17 cellular contexts compared by ENCODE assay signal in genomic region chr17:20797292-20797691, GRCh38.
A peak's percentile ranks its signal among the peaks of the same experiment; 100 is the strongest.
DNase-seq lines count a peak whose midpoint lies in the region; ATAC-seq and TF ChIP-seq lines count a peak whose summit lies in the region.
"Had no signal": no experiment of that assay in that cellular context is flagged by ENCODE, and none has a peak within 500 bp of the region (broad histone marks: within the 10 kb centered on the region; RNA-seq: fewer than 3 reads in every experiment).

No MANE protein-coding gene starts in this region.

- TF ChIP-seq CTCF in left ventricle myocardium inferior (IDR thresholded peaks at IDR 0.05; ENCODE audit: borderline replicate concordance) = no peak

- POLR2A ChIA-PET in activated CD4-positive, alpha-beta memory T cell treated with anti-CD3 and anti-CD28 coated beads for 36 hours (lab: Charles Lee) = no interaction called here
- POLR2A ChIA-PET in activated naive CD8-positive, alpha-beta T cell treated with anti-CD3 and anti-CD28 coated beads, Interleukin-2, amount 10 ng/mL, durations not matched to agents 7 days and 5 days (lab: Charles Lee) = no interaction called here

- no peaks in the 10 kb centered on the region for H3K9me3 ChIP-seq in left ventricle myocardium inferior (replicated peaks)

- no peak overlapping the region for H3K27ac ChIP-seq in left ventricle myocardium inferior (replicated peaks)
- H3K27ac ChIP-seq: BLaER1 had no signal

- CTCF ChIA-PET in activated CD4-positive, alpha-beta memory T cell treated with anti-CD3 and anti-CD28 coated beads for 36 hours (lab: Charles Lee) = no interaction called here

- H3K27ac Mint-ChIP-seq in activated CD4-positive, alpha-beta T cell treated with anti-CD3 and anti-CD28 coated beads, Interleukin-2, amount 10 ng/mL, durations not matched to agents 24 days and 14 days = peak overlapping the region; percentile 86
- H3K27ac Mint-ChIP-seq in activated CD4-positive, alpha-beta memory T cell treated with anti-CD3 and anti-CD28 coated beads for 36 hours = peak overlapping the region; percentile 53
- peak overlapping the region; percentile 92 for H3K27ac Mint-ChIP-seq in activated naive CD8-positive, alpha-beta T cell treated with anti-CD3 and anti-CD28 coated beads, Interleukin-2, amount 10 ng/mL, durations not matched to agents 7 days and 5 days
- H3K27ac Mint-ChIP-seq in natural killer cell treated with Interleukin-12 subunit alpha and Interleukin-12 subunit beta and Interleukin-15 and Interleukin-18, amount 100 ng/mL, for 72 hours = peak overlapping the region; percentile 71 to 77
- H3K27ac Mint-ChIP-seq: CD8-positive, alpha-beta T cell; H9; IgD-negative memory B cell had no signal

- H3K4me1 ChIP-seq in left ventricle myocardium inferior = no peaks in the 10 kb centered on the region

- intact Hi-C loops in activated CD4-positive, alpha-beta T cell treated with anti-CD3 and anti-CD28 coated beads, Interleukin-2, amount 10 ng/mL, durations not matched to agents 24 days and 14 days (cut with micrococcal nuclease) = no loop called here
- intact Hi-C loops in activated CD4-positive, alpha-beta memory T cell treated with anti-CD3 and anti-CD28 coated beads for 36 hours (cut with micrococcal nuclease) = no loop called here
- intact Hi-C loops in left ventricle myocardium inferior (cut with micrococcal nuclease) = no loop called here

- peak overlapping the region; percentile 52 for H3K4me3 Mint-ChIP-seq in activated CD4-positive, alpha-beta T cell treated with anti-CD3 and anti-CD28 coated beads, Interleukin-2, amount 10 ng/mL, durations not matched to agents 24 days and 14 days
- no peak overlapping the region for H3K4me3 Mint-ChIP-seq in activated CD4-positive, alpha-beta memory T cell treated with anti-CD3 and anti-CD28 coated beads for 36 hours
- peak overlapping the region; percentile 69 for H3K4me3 Mint-ChIP-seq in activated naive CD8-positive, alpha-beta T cell treated with anti-CD3 and anti-CD28 coated beads, Interleukin-2, amount 10 ng/mL, durations not matched to agents 7 days and 5 days
- H3K4me3 Mint-ChIP-seq in natural killer cell treated with Interleukin-12 subunit alpha and Interleukin-12 subunit beta and Interleukin-15 and Interleukin-18, amount 100 ng/mL, for 72 hours = peak overlapping the region; percentile 66
- H3K4me3 Mint-ChIP-seq: CD8-positive, alpha-beta T cell; H9; IgD-negative memory B cell had no signal

- H3K27me3 Mint-ChIP-seq in activated CD4-positive, alpha-beta T cell treated with anti-CD3 and anti-CD28 coated beads, Interleukin-2, amount 10 ng/mL, durations not matched to agents 24 days and 14 days = no peaks in the 10 kb centered on the region
- no peaks in the 10 kb centered on the region for H3K27me3 Mint-ChIP-seq in activated CD4-positive, alpha-beta memory T cell treated with anti-CD3 and anti-CD28 coated beads for 36 hours
- H3K27me3 Mint-ChIP-seq in activated naive CD8-positive, alpha-beta T cell treated with anti-CD3 and anti-CD28 coated beads, Interleukin-2, amount 10 ng/mL, durations not matched to agents 7 days and 5 days = peaks cover 6% of the 10 kb centered on the region
- H3K27me3 Mint-ChIP-seq in natural killer cell treated with Interleukin-12 subunit alpha and Interleukin-12 subunit beta and Interleukin-15 and Interleukin-18, amount 100 ng/mL, for 72 hours = no peaks in the 10 kb centered on the region
- H3K27me3 Mint-ChIP-seq: IgD-negative memory B cell had no signal

- H3K36me3 Mint-ChIP-seq in activated CD4-positive, alpha-beta T cell treated with anti-CD3 and anti-CD28 coated beads, Interleukin-2, amount 10 ng/mL, durations not matched to agents 24 days and 14 days (ENCODE audit: low read depth) = no peaks in the 10 kb centered on the region
- no peaks in the 10 kb centered on the region for H3K36me3 Mint-ChIP-seq in activated CD4-positive, alpha-beta memory T cell treated with anti-CD3 and anti-CD28 coated beads for 36 hours
- H3K36me3 Mint-ChIP-seq in activated naive CD8-positive, alpha-beta T cell treated with anti-CD3 and anti-CD28 coated beads, Interleukin-2, amount 10 ng/mL, durations not matched to agents 7 days and 5 days = no peaks in the 10 kb centered on the region
- no peaks in the 10 kb centered on the region for H3K36me3 Mint-ChIP-seq in natural killer cell treated with Interleukin-12 subunit alpha and Interleukin-12 subunit beta and Interleukin-15 and Interleukin-18, amount 100 ng/mL, for 72 hours
- H3K36me3 Mint-ChIP-seq: CD8-positive, alpha-beta T cell; IgD-negative memory B cell had no signal

- H3K4me1 Mint-ChIP-seq in activated CD4-positive, alpha-beta T cell treated with anti-CD3 and anti-CD28 coated beads, Interleukin-2, amount 10 ng/mL, durations not matched to agents 24 days and 14 days = peaks cover 13% of the 10 kb centered on the region
- peaks cover 11% of the 10 kb centered on the region for H3K4me1 Mint-ChIP-seq in activated CD4-positive, alpha-beta memory T cell treated with anti-CD3 and anti-CD28 coated beads for 36 hours (ENCODE audit: low read depth)
- peaks cover 22% of the 10 kb centered on the region for H3K4me1 Mint-ChIP-seq in activated naive CD8-positive, alpha-beta T cell treated with anti-CD3 and anti-CD28 coated beads, Interleukin-2, amount 10 ng/mL, durations not matched to agents 7 days and 5 days
- peaks cover 14 to 27% of the 10 kb centered on the region in 2 donors for H3K4me1 Mint-ChIP-seq in natural killer cell treated with Interleukin-12 subunit alpha and Interleukin-12 subunit beta and Interleukin-15 and Interleukin-18, amount 100 ng/mL, for 72 hours (ENCODE audit: low read depth in 2 of 2)
- H3K4me1 Mint-ChIP-seq: H9 had no signal

- no peak overlapping the region for H3K4me3 ChIP-seq in left ventricle myocardium inferior
- H3K4me3 ChIP-seq: BLaER1 had no signal

- peak; percentile 65 for DNase-seq in activated CD4-positive, alpha-beta T cell treated with anti-CD3 and anti-CD28 coated beads, Interleukin-2, amount 10 ng/mL, durations not matched to agents 24 days and 14 days
- DNase-seq in activated CD4-positive, alpha-beta T cell treated with anti-CD3 and anti-CD28 coated beads for 1 hour = no peak
- no peak for DNase-seq in activated CD4-positive, alpha-beta memory T cell treated with anti-CD3 and anti-CD28 coated beads for 36 hours
- no peak for DNase-seq in activated naive CD8-positive, alpha-beta T cell treated with anti-CD3 and anti-CD28 coated beads, Interleukin-2, amount 10 ng/mL, durations not matched to agents 7 days and 5 days
- DNase-seq in natural killer cell treated with Interleukin-12 subunit alpha and Interleukin-12 subunit beta and Interleukin-15 and Interleukin-18, amount 100 ng/mL, for 72 hours (ENCODE audit: low spot score) = no peak
- no peak for DNase-seq in left ventricle myocardium inferior
- no peak for DNase-seq in EL
- no peak for DNase-seq in NCI-H2196 treated with DMSO at 0.1 percent for 48 hours (lab: John Stamatoyannopoulos, UW; ENCODE audit: unreplicated experiment)
- DNase-seq: CD8-positive, alpha-beta T cell; H9; Kasumi-1; MM.1S; NCI-H1092 treated with DMSO at 0.1 percent for 48 hours; NCI-H2081 treated with DMSO at 0.1 percent for 48 hours; NCI-H524 had no signal

- H3K9me3 Mint-ChIP-seq in activated CD4-positive, alpha-beta T cell treated with anti-CD3 and anti-CD28 coated beads, Interleukin-2, amount 10 ng/mL, durations not matched to agents 24 days and 14 days = no peaks in the 10 kb centered on the region
- no peaks in the 10 kb centered on the region for H3K9me3 Mint-ChIP-seq in activated CD4-positive, alpha-beta memory T cell treated with anti-CD3 and anti-CD28 coated beads for 36 hours
- no peaks in the 10 kb centered on the region for H3K9me3 Mint-ChIP-seq in activated naive CD8-positive, alpha-beta T cell treated with anti-CD3 and anti-CD28 coated beads, Interleukin-2, amount 10 ng/mL, durations not matched to agents 7 days and 5 days
- H3K9me3 Mint-ChIP-seq in natural killer cell treated with Interleukin-12 subunit alpha and Interleukin-12 subunit beta and Interleukin-15 and Interleukin-18, amount 100 ng/mL, for 72 hours = no peaks in the 10 kb centered on the region
- H3K9me3 Mint-ChIP-seq: CD8-positive, alpha-beta T cell; H9; IgD-negative memory B cell had no signal

- ATAC-seq in activated naive CD8-positive, alpha-beta T cell treated with anti-CD3 and anti-CD28 coated beads, Interleukin-2, amount 10 ng/mL, durations not matched to agents 7 days and 5 days (ENCODE audit: low read depth) = peak; percentile 91
- ATAC-seq in natural killer cell treated with Interleukin-12 subunit alpha and Interleukin-12 subunit beta and Interleukin-15 and Interleukin-18, amount 100 ng/mL, for 72 hours = peak in 1 of 2 donors; percentile 84
- ATAC-seq: CD8-positive, alpha-beta T cell had no signal

- H3K27me3 ChIP-seq in left ventricle myocardium inferior (ENCODE audit: low read depth) = peaks cover 30% of the 10 kb centered on the region
- H3K27me3 ChIP-seq: BLaER1 had no signal

- no peaks in the 10 kb centered on the region for H3K36me3 ChIP-seq in left ventricle myocardium inferior
- H3K36me3 ChIP-seq: BLaER1 had no signal
